In genomic region chr2:187486241-187486640, GRCh38 we compare ENCODE assay signal across 23 cellular contexts.
"Had no signal": no experiment of that assay in that cellular context is flagged by ENCODE, and none has a peak within 500 bp of the region (broad histone marks: within the 10 kb centered on the region; RNA-seq: fewer than 3 reads in every experiment).

No MANE protein-coding gene starts in this region.

- H3K27ac Mint-ChIP-seq: dendritic cell treated with granulocyte-macrophage colony-stimulating factor and Interleukin-4, amounts not matched to agents 40 ng/mL and 50 ng/mL, for 4 days; effector memory CD8-positive, alpha-beta T cell; endodermal cell; mesothelial cell of epicardium; naive B cell; naive thymus-derived CD8-positive, alpha-beta T cell had no signal

- H3K27me3 ChIP-seq: colonic mucosa, esophagus muscularis mucosa, foreskin keratinocyte, gastroesophageal sphincter, heart left ventricle had no signal

- FAIRE-seq: endothelial cell of umbilical vein, islet of Langerhans, keratinocyte had no signal

- H3K4me3 Mint-ChIP-seq: dendritic cell treated with granulocyte-macrophage colony-stimulating factor and Interleukin-4, amounts not matched to agents 40 ng/mL and 50 ng/mL, for 4 days; effector memory CD8-positive, alpha-beta T cell; endodermal cell; mesothelial cell of epicardium; naive B cell; naive thymus-derived CD8-positive, alpha-beta T cell had no signal

- H3K36me3 ChIP-seq: colonic mucosa, esophagus muscularis mucosa had no signal

- DNase-seq: colonic mucosa; cortex of kidney; effector CD8-positive, alpha-beta T cell; effector memory CD8-positive, alpha-beta T cell; endodermal cell; foreskin keratinocyte; heart left ventricle; hippocampal formation; kidney glomerular epithelial cell; left colon; left ventricle myocardium superior; lower lobe of right lung; mesenchymal stem cell; mucosa of descending colon; naive B cell; naive thymus-derived CD8-positive, alpha-beta T cell had no signal

- H3K9me3 Mint-ChIP-seq: dendritic cell treated with granulocyte-macrophage colony-stimulating factor and Interleukin-4, amounts not matched to agents 40 ng/mL and 50 ng/mL, for 4 days; endodermal cell; mesothelial cell of epicardium; naive B cell; naive thymus-derived CD8-positive, alpha-beta T cell had no signal

- ATAC-seq: effector memory CD8-positive, alpha-beta T cell; foreskin keratinocyte; gastroesophageal sphincter; heart left ventricle; left colon; left ventricle myocardium superior; lower lobe of right lung; mucosa of descending colon had no signal

- H3K4me1 ChIP-seq: colonic mucosa, esophagus muscularis mucosa, foreskin keratinocyte had no signal

- H3K27me3 Mint-ChIP-seq: dendritic cell treated with granulocyte-macrophage colony-stimulating factor and Interleukin-4, amounts not matched to agents 40 ng/mL and 50 ng/mL, for 4 days; effector memory CD8-positive, alpha-beta T cell; naive B cell; naive thymus-derived CD8-positive, alpha-beta T cell had no signal

- H3K27ac ChIP-seq: colonic mucosa, esophagus muscularis mucosa, foreskin keratinocyte, gastroesophageal sphincter, heart left ventricle, lower lobe of right lung had no signal

- H3K36me3 Mint-ChIP-seq: naive B cell; naive thymus-derived CD8-positive, alpha-beta T cell had no signal

- H3K4me3 ChIP-seq: colonic mucosa, esophagus muscularis mucosa, gastroesophageal sphincter, lower lobe of right lung, mucosa of descending colon had no signal

- H3K4me1 Mint-ChIP-seq: mesothelial cell of epicardium, naive B cell had no signal

- H3K9me3 ChIP-seq: colonic mucosa, esophagus muscularis mucosa, gastroesophageal sphincter, lower lobe of right lung, mucosa of descending colon had no signal
